Comparison of ENCODE assay signal across 15 cellular contexts in the genomic region with DNA sequence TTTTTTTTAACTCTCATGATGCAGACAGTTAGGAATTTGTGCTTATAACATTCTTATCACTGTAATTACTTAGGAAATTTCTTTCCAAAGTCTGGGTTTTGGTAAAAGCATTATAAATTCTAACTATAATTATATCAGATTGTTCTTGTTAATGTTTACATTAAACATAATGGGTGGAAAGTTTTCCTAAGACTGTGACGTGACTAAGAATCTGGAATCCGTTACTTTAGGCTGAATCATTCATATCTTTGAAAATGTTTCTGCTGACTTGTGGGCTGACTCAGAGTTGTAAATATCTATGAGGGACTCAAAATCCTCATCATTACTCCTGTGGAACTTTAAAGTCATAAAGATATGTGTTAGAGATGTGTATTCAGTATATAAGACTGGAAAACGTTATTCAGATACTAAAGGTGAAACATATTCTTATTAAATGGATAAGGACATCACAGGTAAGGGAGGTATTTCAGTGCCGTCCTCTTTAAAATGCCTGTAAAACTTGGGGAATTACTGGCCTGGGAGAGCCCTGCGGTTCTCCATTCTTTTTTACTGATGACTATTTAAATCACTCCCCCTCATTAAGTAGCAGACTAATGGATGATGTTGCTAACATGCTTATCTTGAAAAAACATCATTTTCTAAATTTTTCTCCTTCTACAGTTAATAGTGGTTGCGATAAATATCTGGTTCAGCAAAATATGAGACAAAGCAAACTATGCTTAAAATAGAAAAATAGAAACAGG.
DNase-seq lines count a peak whose midpoint lies in the region; ATAC-seq and TF ChIP-seq lines count a peak whose summit lies in the region.
"Had no signal": no experiment of that assay in that cellular context is flagged by ENCODE, and none has a peak within 500 bp of the region (broad histone marks: within the 10 kb centered on the region; RNA-seq: fewer than 3 reads in every experiment).

No MANE protein-coding gene starts in this region.

- H3K27ac ChIP-seq in HCT116 (ENCODE audit: low read depth, low read length) (no peak overlapping the region), stomach (peak overlapping the region in 4 of 5 donors; percentile 12 to 68 (median 52)), prostate gland (no peak overlapping the region)
- H3K27ac ChIP-seq: HL-60 had no signal

- TF ChIP-seq POLR2A in HCT116 (IDR thresholded peaks at IDR 0.05; ENCODE audit: borderline replicate concordance, extremely low read depth, insufficient read depth, insufficient read length) (no peak), stomach (IDR thresholded peaks at IDR 0.05) (no peak), prostate gland (IDR thresholded peaks at IDR 0.05) (no peak)

- no peak for TF ChIP-seq CTCF in HCT116 (IDR thresholded peaks at IDR 0.05 in 2 of 3, conservative IDR thresholded peaks at IDR 0.05 in 1 of 3; ENCODE audit: borderline replicate concordance in 1 of 3, insufficient read depth in 1 of 3, low read depth in 2 of 3, low read length in 2 of 3)
- no peak for TF ChIP-seq CTCF in stomach (IDR thresholded peaks at IDR 0.05)
- TF ChIP-seq CTCF in prostate gland (IDR thresholded peaks at IDR 0.05) = no peak

- H3K4me3 ChIP-seq in HCT116 (replicated peaks in 1 of 2; ENCODE audit: low read depth in 1 of 2, low read length in 2 of 2) (no peak overlapping the region), stomach (no peak overlapping the region), prostate gland (no peak overlapping the region)
- H3K4me3 ChIP-seq: mucosa of descending colon had no signal

- H3K9ac ChIP-seq in HCT116 (ENCODE audit: low read length) = no peak overlapping the region

- POLR2A ChIA-PET in HCT116 (lab: Charles Lee) = no interaction called here

- 49 to 60% (median 54%) methylated on average over 6 of the region's 6 CpGs for WGBS in stomach, 5 donors
- 46% methylated on average over 6 of the region's 6 CpGs for WGBS in prostate gland

- H3K9me3 ChIP-seq in HCT116 (ENCODE audit: control insufficient read depth in 1 of 2, insufficient read depth in 1 of 2, low read depth in 1 of 2, low read length in 2 of 2) (no peaks in the 10 kb centered on the region), stomach (no peaks in the 10 kb centered on the region), prostate gland (no peaks in the 10 kb centered on the region)
- H3K9me3 ChIP-seq: mucosa of descending colon had no signal

- DNase-seq in HCT116 (ENCODE audit: low read depth, low spot score) (peak; percentile 12), amniotic epithelial cell (ENCODE audit: low read depth) (peak; percentile 98), foreskin melanocyte (peak; percentile 67), stomach (no peak), prostate gland (ENCODE audit: low spot score) (no peak), UCSD-AML1 (lab: John Stamatoyannopoulos, UW; ENCODE audit: unreplicated experiment) (no peak), NCI-H524 (lab: John Stamatoyannopoulos, UW) (no peak)
- DNase-seq: activated CD4-positive, alpha-beta T cell treated with anti-CD3 and anti-CD28 coated beads, Interleukin-2, amount 10 ng/mL, durations not matched to agents 24 days and 14 days; activated naive CD8-positive, alpha-beta T cell treated with anti-CD3 and anti-CD28 coated beads, Interleukin-2, amount 50 U/mL, for 24 hours; glutamatergic neuron; mucosa of descending colon; NCI-H2029; substantia nigra had no signal

- H3K4me2 ChIP-seq in HCT116 (ENCODE audit: low read length) = peak overlapping the region; percentile 13

- H3K4me1 ChIP-seq in HCT116 (ENCODE audit: control insufficient read depth in 1 of 2, insufficient read depth in 2 of 2, low read length in 2 of 2) = peaks cover 0 to 14% of the 10 kb centered on the region in 2 experiments; a peak in 3 of 4 replicates
- H3K4me1 ChIP-seq in stomach = peaks cover 0 to 17% (median 5%) of the 10 kb centered on the region in 4 donors
- H3K4me1 ChIP-seq in prostate gland (replicated peaks) = no peaks in the 10 kb centered on the region

- RAD21 ChIA-PET in HCT116 (lab: Charles Lee; ENCODE audit: low non-redundant PET in 1 of 2, low total read pairs in 2 of 2, uncharacterized antibody in 2 of 2, unreplicated experiment in 2 of 2) = no interaction called here

- H3K27me3 ChIP-seq in HCT116 (ENCODE audit: insufficient read depth, low read length) (no peaks in the 10 kb centered on the region), stomach (no peaks in the 10 kb centered on the region), prostate gland (replicated peaks; ENCODE audit: insufficient read depth) (no peaks in the 10 kb centered on the region)

- intact Hi-C loops in HCT116 (cut with micrococcal nuclease) = no loop called here
- intact Hi-C loops in stomach (cut with DNase I; ENCODE audit: low total_unique reads) = no loop called here
- intact Hi-C loops in prostate gland (cut with DNase I) = no loop called here

- H3K79me2 ChIP-seq in HCT116 (ENCODE audit: insufficient read depth, low read length) = no peaks in the 10 kb centered on the region

- ATAC-seq in HCT116 (peak; percentile 59), GM21528 (IDR thresholded peaks at IDR 0.05; ENCODE audit: low FRiP score, unreplicated experiment) (no peak)
- ATAC-seq: activated naive CD8-positive, alpha-beta T cell treated with anti-CD3 and anti-CD28 coated beads, Interleukin-2, amount 50 U/mL, for 24 hours; mucosa of descending colon had no signal

- TF ChIP-seq RAD21 in HCT116 (IDR thresholded peaks at IDR 0.05; ENCODE audit: low read depth) = no peak

- no peaks in the 10 kb centered on the region for H3K9me2 ChIP-seq in HCT116 (ENCODE audit: insufficient read depth)

- no TSS peak for BruUV-seq in HCT116 (replicated peaks; lab: Mats Ljungman, UMichigan)

- H3K36me3 ChIP-seq in HCT116 (ENCODE audit: control insufficient read depth in 1 of 2, insufficient read depth in 2 of 2, low read length in 2 of 2) (no peaks in the 10 kb centered on the region), stomach (peaks cover 0 to 20% (median 8%) of the 10 kb centered on the region in 4 donors), prostate gland (no peaks in the 10 kb centered on the region)

- no peak overlapping the region for H2AFZ ChIP-seq in HCT116 (ENCODE audit: low read depth, low read length, poor library complexity, severe bottlenecking)

- H4K20me1 ChIP-seq in HCT116 (ENCODE audit: insufficient read depth) = no peaks in the 10 kb centered on the region

- no peak for TF ChIP-seq EP300 in stomach (IDR thresholded peaks at IDR 0.05)

- CTCF ChIA-PET in HCT116 (lab: Charles Lee) = no interaction called here

TF ChIP-seq in HCT116, 20 proteins besides CTCF, POLR2A, EP300 and RAD21:
- TF ChIP-seq JUND (IDR thresholded peaks at IDR 0.05) (peak; percentile 34; the same call in 1 of the 2 replicates), EZH2phosphoT487 (IDR thresholded peaks at IDR 0.05; ENCODE audit: borderline replicate concordance) (no peak), SP1 (IDR thresholded peaks at IDR 0.05; ENCODE audit: low read depth) (peak; percentile 30; the same call in 1 of the 2 replicates), FOSL1 (IDR thresholded peaks at IDR 0.05; ENCODE audit: low read depth) (peak; percentile 55)

Comparison
In these comparisons a context has a peak if more than half of its experiments do, and no peak if none do; other contexts are left out.
1. DNase-seq: peak in HCT116 (single experiment), amniotic epithelial cell (single experiment) and foreskin melanocyte (single experiment); none in stomach (single experiment), prostate gland (single experiment), UCSD-AML1 (single experiment) and NCI-H524 (0 of 2).
2. H3K27ac ChIP-seq: peak in stomach (4 of 5); none in HCT116 (single experiment) and prostate gland (0 of 2).